In the genomic region with DNA sequence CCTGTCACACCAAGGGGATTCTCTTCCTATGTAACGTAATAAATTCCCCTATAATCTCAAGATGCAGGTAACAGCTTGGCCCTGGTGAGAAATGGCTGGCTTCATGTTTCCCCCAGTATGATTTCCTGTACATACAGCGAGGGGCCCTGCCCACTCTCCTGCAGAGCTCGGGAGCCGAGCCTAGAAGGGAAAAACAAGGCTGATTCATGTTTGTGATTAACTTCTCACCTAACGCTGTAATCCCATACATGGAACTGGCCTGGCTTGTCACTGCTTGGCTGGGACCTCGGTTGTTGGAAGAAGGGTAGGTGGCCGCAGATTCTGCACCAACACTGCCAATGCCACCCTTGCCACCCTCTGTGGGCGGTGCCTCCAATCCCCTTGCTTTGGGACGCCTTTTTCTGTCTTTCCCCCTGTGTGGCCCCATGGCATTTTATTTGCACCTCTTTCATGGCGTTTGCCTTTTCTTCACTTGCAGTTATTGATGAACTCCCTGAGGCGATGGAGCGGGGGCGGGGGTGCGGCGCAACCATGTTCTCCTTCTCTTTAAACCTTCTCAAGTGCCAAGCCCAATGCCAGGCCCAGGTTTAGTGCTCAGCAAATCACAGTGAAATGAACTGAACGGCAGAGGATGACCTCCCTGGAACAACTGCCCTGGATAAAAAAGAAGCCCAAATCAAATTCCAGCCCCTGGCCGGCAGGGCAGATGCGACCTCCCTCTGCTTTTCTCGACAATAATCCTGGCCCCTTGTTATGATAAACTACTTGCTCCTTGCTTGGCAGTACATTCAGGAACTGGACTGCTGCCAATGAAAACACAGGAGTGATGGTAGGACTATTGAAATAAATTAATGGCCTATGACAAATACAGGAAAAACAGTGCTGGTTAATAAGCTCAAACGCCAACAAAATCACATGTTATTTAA, we compare ENCODE assay signal across 8 cellular contexts.
DNase-seq lines count a peak whose midpoint lies in the region; ATAC-seq and TF ChIP-seq lines count a peak whose summit lies in the region.

No MANE protein-coding gene starts in this region.

- H3K9me3 ChIP-seq in BE2C (no peaks in the 10 kb centered on the region), WERI-Rb-1 (ENCODE audit: severe bottlenecking) (no peaks in the 10 kb centered on the region)

- no peak overlapping the region for H3K4me3 Mint-ChIP-seq in activated T-helper 17 cell treated with anti-CD3 and anti-CD28 coated beads, Interleukin-2, amount 50 U/mL, for 72 hours

- H3K27ac Mint-ChIP-seq in activated T-helper 17 cell treated with anti-CD3 and anti-CD28 coated beads, Interleukin-2, amount 50 U/mL, for 72 hours: no peak overlapping the region

- H3K4me1 ChIP-seq in BE2C: peaks cover 5% of the 10 kb centered on the region

- no peaks in the 10 kb centered on the region; the same call in 1 of the 2 replicates for H3K27me3 ChIP-seq in BE2C
- H3K27me3 ChIP-seq in WERI-Rb-1 (ENCODE audit: insufficient read depth, low read depth, severe bottlenecking): no peaks in the 10 kb centered on the region

- TF ChIP-seq CTCF in BE2C (IDR thresholded peaks at IDR 0.05; ENCODE audit: low read depth, low read length) (no peak), WERI-Rb-1 (IDR thresholded peaks at IDR 0.05; ENCODE audit: low read depth, low read length) (no peak)

- ATAC-seq in SK-N-SH treated with all-trans-retinoic acid at 6 μM for 48 hours (peak; percentile 73), GM21717 (IDR thresholded peaks at IDR 0.05; ENCODE audit: unreplicated experiment) (no peak), GM18498 (IDR thresholded peaks at IDR 0.05; ENCODE audit: unreplicated experiment) (no peak)
- no peak for ATAC-seq in activated T-helper 17 cell treated with anti-CD3 and anti-CD28 coated beads, Interleukin-2, amount 50 U/mL, for 72 hours (replicated peaks)

- H3K4me3 ChIP-seq in BE2C (ENCODE audit: low read depth, low read length) (peak overlapping the region; percentile 21), WERI-Rb-1 (ENCODE audit: low read depth, low read length) (no peak overlapping the region)

- H3K4me1 Mint-ChIP-seq in activated T-helper 17 cell treated with anti-CD3 and anti-CD28 coated beads, Interleukin-2, amount 50 U/mL, for 72 hours: no peaks in the 10 kb centered on the region

- no peaks in the 10 kb centered on the region for H3K36me3 Mint-ChIP-seq in activated T-helper 17 cell treated with anti-CD3 and anti-CD28 coated beads, Interleukin-2, amount 50 U/mL, for 72 hours (ENCODE audit: low read depth)

- H3K27me3 Mint-ChIP-seq in activated T-helper 17 cell treated with anti-CD3 and anti-CD28 coated beads, Interleukin-2, amount 50 U/mL, for 72 hours: peaks cover 50% of the 10 kb centered on the region

- H3K27ac ChIP-seq in WERI-Rb-1: no peak overlapping the region

- H3K36me3 ChIP-seq in BE2C: no peaks in the 10 kb centered on the region
- H3K36me3 ChIP-seq in WERI-Rb-1: no peaks in the 10 kb centered on the region

- peak; percentile 78 for DNase-seq in BE2C
- DNase-seq in NCI-H1105 (lab: John Stamatoyannopoulos, UW): peak; percentile 79
- peak; percentile 93 for DNase-seq in left kidney (ENCODE audit: low read depth, low spot score)
- DNase-seq in WERI-Rb-1: no peak

- no peaks in the 10 kb centered on the region for H3K9me3 Mint-ChIP-seq in activated T-helper 17 cell treated with anti-CD3 and anti-CD28 coated beads, Interleukin-2, amount 50 U/mL, for 72 hours

TF ChIP-seq in SK-N-SH treated with all-trans-retinoic acid at 6 μM for 48 hours, 23 proteins besides CTCF, POLR2A, EP300 and RAD21:
- TF ChIP-seq ZC3H10 (CRISPR knock-in tag; IDR thresholded peaks at IDR 0.05): no peak
- TF ChIP-seq ZFP3 (CRISPR knock-in tag; IDR thresholded peaks at IDR 0.05): no peak
- TF ChIP-seq CREB5 (CRISPR knock-in tag; IDR thresholded peaks at IDR 0.05; ENCODE audit: low read depth): no peak
- TF ChIP-seq PATZ1 (CRISPR knock-in tag; IDR thresholded peaks at IDR 0.05; ENCODE audit: borderline replicate concordance): no peak
- no peak for TF ChIP-seq ISL1 (CRISPR knock-in tag; IDR thresholded peaks at IDR 0.05)
- no peak for TF ChIP-seq ZNF70 (CRISPR knock-in tag; IDR thresholded peaks at IDR 0.05)
- no peak for TF ChIP-seq ZNF565 (CRISPR knock-in tag; conservative IDR thresholded peaks at IDR 0.05; ENCODE audit: low read depth)
- TF ChIP-seq TOX (CRISPR knock-in tag; IDR thresholded peaks at IDR 0.05; ENCODE audit: borderline replicate concordance): no peak
- no peak for TF ChIP-seq TCF4 (CRISPR knock-in tag; IDR thresholded peaks at IDR 0.05; ENCODE audit: borderline replicate concordance)
- TF ChIP-seq CSDC2 (CRISPR knock-in tag; IDR thresholded peaks at IDR 0.05): no peak
- no peak for TF ChIP-seq ZFP30 (CRISPR knock-in tag; IDR thresholded peaks at IDR 0.05)
- no peak for TF ChIP-seq TSHZ2 (CRISPR knock-in tag; IDR thresholded peaks at IDR 0.05)
- no peak for TF ChIP-seq PPARA (CRISPR knock-in tag; IDR thresholded peaks at IDR 0.05; ENCODE audit: borderline replicate concordance)
- no peak for TF ChIP-seq ESRRG (CRISPR knock-in tag; IDR thresholded peaks at IDR 0.05)
- TF ChIP-seq BACH2 (CRISPR knock-in tag; IDR thresholded peaks at IDR 0.05; ENCODE audit: borderline replicate concordance): no peak
- TF ChIP-seq SNAI2 (CRISPR knock-in tag; IDR thresholded peaks at IDR 0.05): no peak
- TF ChIP-seq ZNF8 (CRISPR knock-in tag; IDR thresholded peaks at IDR 0.05): no peak
- TF ChIP-seq POU6F1 (CRISPR knock-in tag; IDR thresholded peaks at IDR 0.05; ENCODE audit: borderline replicate concordance, low read depth): no peak
- no peak for TF ChIP-seq OSR1 (CRISPR knock-in tag; IDR thresholded peaks at IDR 0.05)
